ENCODE assay signal across 8 cellular contexts in genomic region chr19:47778089-47778953, GRCh38.
DNase-seq lines count a peak whose midpoint lies in the region; ATAC-seq and TF ChIP-seq lines count a peak whose summit lies in the region.

SELENOW (plus strand) TSS chr19:47778703; CDS start chr19:47778786, 83 bp downstream.

- POLR2A ChIA-PET in GM10248 (lab: Yijun Ruan, JAX) = no interaction called here

- in situ Hi-C loops in astrocyte of the cerebellum (cut with HindIII; ENCODE audit: low sequenced_read_pairs) = no loop called here

- DNase-seq in GM10248 (ENCODE audit: extremely low spot score) (peak; percentile 96), NCI-H1694 (lab: John Stamatoyannopoulos, UW) (peak; percentile 21), T1000 (lab: John Stamatoyannopoulos, UW) (peak; percentile 74), astrocyte of the cerebellum (ENCODE audit: low read depth) (peak; percentile 18), hippocampal formation (lab: John Stamatoyannopoulos, UW) (peak; percentile 67 to 89), retinal pigment epithelial cell (ENCODE audit: low read depth) (no peak)

- H3K4me3 ChIP-seq in astrocyte of the cerebellum (ENCODE audit: low read depth, low read length) (peak within 1 kb of the TSS; percentile 93), retinal pigment epithelial cell (ENCODE audit: low read length) (peak within 1 kb of the TSS; percentile 85)

- CTCF ChIA-PET in GM10248 (lab: Yijun Ruan, JAX) = interaction anchor here (1.5 to 3.5 kb wide), 2 partner anchors 9 to 13 kb away, joined by 3 to 14 read pairs; no protein-coding TSS in a partner anchor

- no peak for TF ChIP-seq CTCF in GM10248 (IDR thresholded peaks at IDR 0.05; ENCODE audit: control extremely low read depth, extremely low read depth, low read depth, missing control alignments)
- no peak for TF ChIP-seq CTCF in astrocyte of the cerebellum (IDR thresholded peaks at IDR 0.05; ENCODE audit: low read depth, low read length, missing control alignments)
- no peak for TF ChIP-seq CTCF in retinal pigment epithelial cell (conservative IDR thresholded peaks at IDR 0.05; ENCODE audit: low read depth, low read length)

- ATAC-seq in HG02759 (IDR thresholded peaks at IDR 0.05; ENCODE audit: unreplicated experiment) = peak; percentile 78
- no peak for ATAC-seq in HG02938 (IDR thresholded peaks at IDR 0.05; ENCODE audit: unreplicated experiment)
